Comparison of ENCODE assay signal across 10 cellular contexts in the genomic region with DNA sequence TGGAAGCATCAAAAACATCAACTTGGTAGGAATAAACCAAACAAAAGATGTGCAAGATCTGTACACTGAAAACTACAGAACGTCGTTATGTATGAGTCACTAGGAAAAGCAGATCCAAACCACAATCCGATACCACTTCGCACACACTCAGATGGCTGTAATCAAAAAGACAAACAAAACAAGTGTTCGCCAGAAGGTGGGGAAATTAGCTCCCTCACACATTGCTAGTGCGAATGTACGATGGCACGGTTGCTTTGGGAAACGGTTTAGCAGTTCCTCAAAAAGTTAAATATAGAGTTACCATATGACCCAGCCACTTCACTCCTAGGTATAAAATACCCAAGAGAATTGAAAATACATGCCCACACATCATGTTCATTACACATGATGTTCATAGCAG. TPM values are rescaled to one million over a fixed set of nuclear protein-coding genes. Genes with fewer than 3 reads are reported as not detected.
DNase-seq lines count a peak whose midpoint lies in the region; ATAC-seq and TF ChIP-seq lines count a peak whose summit lies in the region.
"Had no signal": no experiment of that assay in that cellular context is flagged by ENCODE, and none has a peak within 500 bp of the region (broad histone marks: within the 10 kb centered on the region; RNA-seq: fewer than 3 reads in every experiment).

No MANE protein-coding gene starts in this region.

- peaks cover 0 to 6% of the 10 kb centered on the region in 2 experiments; a peak in 2 of 4 replicates for H3K4me1 ChIP-seq in SK-N-SH (ENCODE audit: control insufficient read depth in 1 of 2, insufficient read depth in 2 of 2, low read depth in 1 of 2, low read length in 1 of 2)

- peak; percentile 80 for DNase-seq in CD1c-positive myeloid dendritic cell (ENCODE audit: extremely low spot score)
- DNase-seq in HS-5 (ENCODE audit: low read depth), result peak; percentile 53
- DNase-seq in SK-N-SH, result no peak
- DNase-seq in foreskin melanocyte, result peak; percentile 16
- DNase-seq in nucleus accumbens (lab: John Stamatoyannopoulos, UW), result no peak
- DNase-seq in NCI-H128 (lab: John Stamatoyannopoulos, UW; ENCODE audit: unreplicated experiment), result no peak
- DNase-seq: endodermal cell had no signal

- no peak overlapping the region for H3K4me3 ChIP-seq in SK-N-SH (ENCODE audit: low read depth in 2 of 2, low read length in 1 of 2)

- ATAC-seq in HG03095 (IDR thresholded peaks at IDR 0.05; ENCODE audit: unreplicated experiment) (no peak), HG03025 (IDR thresholded peaks at IDR 0.05; ENCODE audit: low FRiP score, unreplicated experiment) (no peak)

- no peak for TF ChIP-seq RAD21 in SK-N-SH (IDR thresholded peaks at IDR 0.05; ENCODE audit: low read length)

- H3K79me2 ChIP-seq in SK-N-SH (ENCODE audit: insufficient read depth), result no peaks in the 10 kb centered on the region

- no peaks in the 10 kb centered on the region for H3K27me3 ChIP-seq in SK-N-SH (ENCODE audit: insufficient read depth)

- no peak overlapping the region for H2AFZ ChIP-seq in SK-N-SH (ENCODE audit: low read depth)

- peak overlapping the region; percentile 2; the same call in 1 of the 2 replicates for H3K4me2 ChIP-seq in SK-N-SH

- H3K36me3 ChIP-seq in SK-N-SH (replicated peaks in 1 of 2; ENCODE audit: control insufficient read depth in 1 of 2, insufficient read depth in 2 of 2, low read length in 1 of 2), result no peaks in the 10 kb centered on the region

- POLR2A ChIA-PET in SK-N-SH (lab: Yijun Ruan, JAX), result no interaction called here

- CTCF ChIA-PET in SK-N-SH (lab: Yijun Ruan, JAX), result interaction anchor here (0.9 to 2.2 kb wide), 4 partner anchors 28 to 59 kb away, joined by 3 to 12 read pairs (median 4); no protein-coding TSS in a partner anchor

- H3K27ac ChIP-seq in SK-N-SH (ENCODE audit: low read depth in 2 of 2, low read length in 1 of 2), result peak overlapping the region in 1 of 2 experiments; percentile 13; a peak in 1 of 4 replicates
- H3K27ac ChIP-seq: VCaP had no signal

- H3F3A ChIP-seq in SK-N-SH (replicated peaks; ENCODE audit: insufficient read depth), result no peaks in the 10 kb centered on the region

- TF ChIP-seq CTCF in SK-N-SH (IDR thresholded peaks at IDR 0.05), result no peak

- no peaks in the 10 kb centered on the region for H3K9me2 ChIP-seq in SK-N-SH

- H4K20me1 ChIP-seq in SK-N-SH (ENCODE audit: insufficient read depth), result no peaks in the 10 kb centered on the region

- H3K9ac ChIP-seq in SK-N-SH, result no peak overlapping the region

- no peaks in the 10 kb centered on the region for H3K9me3 ChIP-seq in SK-N-SH

- no peak for TF ChIP-seq EP300 in SK-N-SH (IDR thresholded peaks at IDR 0.05; ENCODE audit: borderline replicate concordance in 1 of 2, low read depth in 1 of 2, low read length in 1 of 2)

- 47% methylated on average over 9 of the region's 9 CpGs for WGBS in SK-N-SH (ENCODE audit: low lambda C conversion rate)

TF ChIP-seq in SK-N-SH, 30 proteins besides CTCF, POLR2A, EP300 and RAD21:
- TF ChIP-seq, protein P1, sequence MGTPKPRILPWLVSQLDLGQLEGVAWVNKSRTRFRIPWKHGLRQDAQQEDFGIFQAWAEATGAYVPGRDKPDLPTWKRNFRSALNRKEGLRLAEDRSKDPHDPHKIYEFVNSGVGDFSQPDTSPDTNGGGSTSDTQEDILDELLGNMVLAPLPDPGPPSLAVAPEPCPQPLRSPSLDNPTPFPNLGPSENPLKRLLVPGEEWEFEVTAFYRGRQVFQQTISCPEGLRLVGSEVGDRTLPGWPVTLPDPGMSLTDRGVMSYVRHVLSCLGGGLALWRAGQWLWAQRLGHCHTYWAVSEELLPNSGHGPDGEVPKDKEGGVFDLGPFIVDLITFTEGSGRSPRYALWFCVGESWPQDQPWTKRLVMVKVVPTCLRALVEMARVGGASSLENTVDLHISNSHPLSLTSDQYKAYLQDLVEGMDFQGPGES (IDR thresholded peaks at IDR 0.05; ENCODE audit: low read depth, low read length), result no peak
- TF ChIP-seq FOSL2 (IDR thresholded peaks at IDR 0.05; ENCODE audit: borderline replicate concordance, low read depth), result peak; percentile 74; the same call in 1 of the 2 replicates
- TF ChIP-seq POLR2AphosphoS5 (IDR thresholded peaks at IDR 0.05; ENCODE audit: low read depth, low read length), result no peak
- no peak for TF ChIP-seq TAF1 (IDR thresholded peaks at IDR 0.05; ENCODE audit: borderline replicate concordance, low read depth, low read length)
- peak; percentile 69 for TF ChIP-seq TCF12 (IDR thresholded peaks at IDR 0.05)
- TF ChIP-seq, protein P2, sequence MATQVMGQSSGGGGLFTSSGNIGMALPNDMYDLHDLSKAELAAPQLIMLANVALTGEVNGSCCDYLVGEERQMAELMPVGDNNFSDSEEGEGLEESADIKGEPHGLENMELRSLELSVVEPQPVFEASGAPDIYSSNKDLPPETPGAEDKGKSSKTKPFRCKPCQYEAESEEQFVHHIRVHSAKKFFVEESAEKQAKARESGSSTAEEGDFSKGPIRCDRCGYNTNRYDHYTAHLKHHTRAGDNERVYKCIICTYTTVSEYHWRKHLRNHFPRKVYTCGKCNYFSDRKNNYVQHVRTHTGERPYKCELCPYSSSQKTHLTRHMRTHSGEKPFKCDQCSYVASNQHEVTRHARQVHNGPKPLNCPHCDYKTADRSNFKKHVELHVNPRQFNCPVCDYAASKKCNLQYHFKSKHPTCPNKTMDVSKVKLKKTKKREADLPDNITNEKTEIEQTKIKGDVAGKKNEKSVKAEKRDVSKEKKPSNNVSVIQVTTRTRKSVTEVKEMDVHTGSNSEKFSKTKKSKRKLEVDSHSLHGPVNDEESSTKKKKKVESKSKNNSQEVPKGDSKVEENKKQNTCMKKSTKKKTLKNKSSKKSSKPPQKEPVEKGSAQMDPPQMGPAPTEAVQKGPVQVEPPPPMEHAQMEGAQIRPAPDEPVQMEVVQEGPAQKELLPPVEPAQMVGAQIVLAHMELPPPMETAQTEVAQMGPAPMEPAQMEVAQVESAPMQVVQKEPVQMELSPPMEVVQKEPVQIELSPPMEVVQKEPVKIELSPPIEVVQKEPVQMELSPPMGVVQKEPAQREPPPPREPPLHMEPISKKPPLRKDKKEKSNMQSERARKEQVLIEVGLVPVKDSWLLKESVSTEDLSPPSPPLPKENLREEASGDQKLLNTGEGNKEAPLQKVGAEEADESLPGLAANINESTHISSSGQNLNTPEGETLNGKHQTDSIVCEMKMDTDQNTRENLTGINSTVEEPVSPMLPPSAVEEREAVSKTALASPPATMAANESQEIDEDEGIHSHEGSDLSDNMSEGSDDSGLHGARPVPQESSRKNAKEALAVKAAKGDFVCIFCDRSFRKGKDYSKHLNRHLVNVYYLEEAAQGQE (IDR thresholded peaks at IDR 0.05; ENCODE audit: low read depth, low read length), result no peak
- no peak for TF ChIP-seq ZBTB33 (IDR thresholded peaks at IDR 0.05; ENCODE audit: borderline replicate concordance, low read depth)
- peak; percentile 62; the same call in 1 of the 2 replicates for TF ChIP-seq NFIC (IDR thresholded peaks at IDR 0.05; ENCODE audit: borderline replicate concordance)
- TF ChIP-seq FOXJ3 (CRISPR knock-in tag; IDR thresholded peaks at IDR 0.05), result no peak

RNA-seq across cellular contexts. Expression of gene CARD10, which starts 14.8 kb away (rescaled TPM):
- polyA plus RNA-seq in SK-N-SH (2012; rRNA removed), result 13.9 and 14.5 TPM in 2 replicates
- 4.4 and 7.2 TPM in 2 replicates for polyA plus RNA-seq in SK-N-SH (2012; cell fraction: cytosol; rRNA removed)
- 27.9 and 29.5 TPM in 2 replicates for polyA plus RNA-seq in SK-N-SH (2012; cell fraction: nucleus; rRNA removed)

RNA-seq across cellular contexts. Expression of gene CDC42EP1, which starts 26.3 kb away (rescaled TPM):
- 11.5 and 24.9 TPM in 2 replicates for polyA plus RNA-seq in SK-N-SH (2012; rRNA removed)
- polyA plus RNA-seq in SK-N-SH (2012; cell fraction: cytosol; rRNA removed), result 8.9 and 15.8 TPM in 2 replicates
- 14.2 and 19.4 TPM in 2 replicates for polyA plus RNA-seq in SK-N-SH (2012; cell fraction: nucleus; rRNA removed)

RNA-seq across cellular contexts. Expression of gene LGALS2, which starts 45.9 kb away (rescaled TPM):
- not detected in 2 replicates for polyA plus RNA-seq in SK-N-SH (2012; rRNA removed)
- not detected in 2 replicates for polyA plus RNA-seq in SK-N-SH (2012; cell fraction: cytosol; rRNA removed)
- polyA plus RNA-seq in SK-N-SH (2012; cell fraction: nucleus; rRNA removed), result not detected in 2 replicates

RNA-seq across cellular contexts. Expression of gene MFNG, which starts 47.8 kb away (rescaled TPM):
- 0.18 and 0.34 TPM in 2 replicates for polyA plus RNA-seq in SK-N-SH (2012; rRNA removed)
- polyA plus RNA-seq in SK-N-SH (2012; cell fraction: cytosol; rRNA removed), result 0.13 and 0.14 TPM in 2 replicates
- 1.4 and 2.6 TPM in 2 replicates for polyA plus RNA-seq in SK-N-SH (2012; cell fraction: nucleus; rRNA removed)

Comparison
In these comparisons a context has a peak if more than half of its experiments do, and no peak if none do; other contexts are left out.
1. DNase-seq: peak in CD1c-positive myeloid dendritic cell (single experiment), HS-5 (single experiment) and foreskin melanocyte (single experiment); none in SK-N-SH (single experiment), nucleus accumbens (0 of 56) and NCI-H128 (single experiment).